ENCODE assay signal across 21 cellular contexts in genomic region chr9:86993830-86994229, GRCh38.
"Had no signal": no experiment of that assay in that cellular context is flagged by ENCODE, and none has a peak within 500 bp of the region (broad histone marks: within the 10 kb centered on the region; RNA-seq: fewer than 3 reads in every experiment).

No MANE protein-coding gene starts in this region.

- H3K4me3 Mint-ChIP-seq: dendritic cell treated with granulocyte-macrophage colony-stimulating factor and Interleukin-4, amounts not matched to agents 40 ng/mL and 50 ng/mL, for 4 days; effector memory CD8-positive, alpha-beta T cell; endodermal cell; mesothelial cell of epicardium had no signal

- H3K4me1 Mint-ChIP-seq: endodermal cell had no signal

- DNase-seq: colonic mucosa; cortex of kidney; effector CD8-positive, alpha-beta T cell; effector memory CD8-positive, alpha-beta T cell; endodermal cell; erythroblast; esophagus squamous epithelium; foreskin melanocyte; gastrocnemius medialis; glutamatergic neuron; head of caudate nucleus; heart right ventricle; hippocampal formation; left cardiac atrium; left lung; left ventricle myocardium superior; lower lobe of right lung; mesenchymal stem cell had no signal

- H3K27ac Mint-ChIP-seq: dendritic cell treated with granulocyte-macrophage colony-stimulating factor and Interleukin-4, amounts not matched to agents 40 ng/mL and 50 ng/mL, for 4 days; effector memory CD8-positive, alpha-beta T cell; endodermal cell had no signal

- H3K9me3 Mint-ChIP-seq: dendritic cell treated with granulocyte-macrophage colony-stimulating factor and Interleukin-4, amounts not matched to agents 40 ng/mL and 50 ng/mL, for 4 days; effector memory CD8-positive, alpha-beta T cell; endodermal cell; mesothelial cell of epicardium had no signal

- H3K27ac ChIP-seq: colonic mucosa, epithelial cell of prostate, esophagus squamous epithelium, gastrocnemius medialis, heart right ventricle, left lung, lower lobe of right lung had no signal

- H3K9me3 ChIP-seq: colonic mucosa, esophagus squamous epithelium, gastrocnemius medialis, heart right ventricle, left lung, lower lobe of right lung had no signal

- H3K36me3 ChIP-seq: colonic mucosa, esophagus squamous epithelium, gastrocnemius medialis, heart right ventricle, left lung, lower lobe of right lung had no signal

- H3K4me3 ChIP-seq: colonic mucosa, esophagus squamous epithelium, gastrocnemius medialis, heart right ventricle, left lung, lower lobe of right lung had no signal

- H3K36me3 Mint-ChIP-seq: mesothelial cell of epicardium had no signal

- H3K4me1 ChIP-seq: colonic mucosa, esophagus squamous epithelium, gastrocnemius medialis, heart right ventricle, left lung, lower lobe of right lung had no signal
